Comparison of ENCODE assay signal across 1 cellular context in the genomic region with DNA sequence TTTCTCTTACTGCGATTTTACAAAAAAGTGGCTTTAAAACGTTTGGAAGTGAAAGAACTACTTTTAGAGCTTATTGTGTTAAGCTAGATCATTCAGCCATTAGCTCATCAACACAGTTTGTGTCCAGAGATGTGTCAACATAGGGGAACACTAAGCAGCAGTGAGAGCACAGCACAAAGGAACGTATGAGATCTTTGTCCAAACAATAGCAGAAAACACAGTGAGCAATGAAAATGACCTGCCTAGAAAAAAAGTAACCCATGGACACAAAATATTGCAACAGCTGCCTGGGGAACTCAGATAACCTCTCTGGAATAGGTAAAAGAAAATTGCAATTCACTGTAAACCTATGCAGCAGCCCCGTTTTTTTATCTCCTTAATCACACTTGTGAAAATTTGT.
TF ChIP-seq lines count a peak whose summit lies in the region.

No MANE protein-coding gene starts in this region.

TF ChIP-seq in HepG2, 621 proteins besides CTCF, POLR2A, EP300 and RAD21 (continued from another document):
- TF ChIP-seq AHDC1 (CRISPR knock-in tag; IDR thresholded peaks at IDR 0.05; ENCODE audit: borderline replicate concordance) (peak; percentile 22; the same call in 1 of the 2 replicates), PCBP2 (optimal IDR thresholded peaks at IDR 0.05; ENCODE audit: low read depth, low read length, poor library complexity, severe bottlenecking) (no peak), ATF4 (CRISPR knock-in tag; IDR thresholded peaks at IDR 0.05) (0 out of 4 replicates have a peak, but pooled peaks of 1 of the 2 experiments have one; percentile 15), ZNF746 (CRISPR knock-in tag; IDR thresholded peaks at IDR 0.05) (no peak), RELA (CRISPR knock-in tag; IDR thresholded peaks at IDR 0.05) (no peak), GPBP1L1 (CRISPR knock-in tag; IDR thresholded peaks at IDR 0.05) (no peak), ZNF180 (CRISPR knock-in tag; IDR thresholded peaks at IDR 0.05; ENCODE audit: borderline replicate concordance, low read depth) (no peak), MEIS1 (CRISPR knock-in tag; IDR thresholded peaks at IDR 0.05; ENCODE audit: borderline replicate concordance) (no peak), ZNF230 (CRISPR knock-in tag; IDR thresholded peaks at IDR 0.05) (no peak), HDAC6 (IDR thresholded peaks at IDR 0.05; ENCODE audit: low read depth, low read length) (no peak), ARID3A (IDR thresholded peaks at IDR 0.05; ENCODE audit: low read depth, low read length) (0 out of 2 replicates have a peak, but pooled peaks have one; percentile 31)
TF ChIP-seq in HepG2: peak in this region for 10.
